Comparison of ENCODE assay signal across 8 cellular contexts in the genomic region with DNA sequence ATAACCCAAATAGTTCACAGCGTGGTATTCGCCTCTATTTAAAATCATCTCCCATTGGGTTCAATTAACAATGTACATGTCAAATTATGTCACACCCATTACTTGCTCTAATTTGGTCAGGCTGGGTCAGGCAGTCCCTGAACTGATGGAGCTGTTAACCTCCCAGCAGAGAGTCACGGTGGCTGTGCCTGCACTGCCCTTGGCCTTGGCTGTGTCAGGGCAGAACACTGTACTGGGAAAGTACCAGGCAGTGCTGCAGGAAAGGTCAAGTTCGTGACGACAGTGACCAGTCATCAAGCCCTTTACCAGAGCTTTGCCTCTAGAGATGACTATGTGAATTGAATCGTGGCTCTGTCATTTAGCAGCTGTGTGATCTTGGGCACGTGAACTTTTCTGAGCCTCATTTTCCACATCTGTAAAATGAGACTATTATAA.
DNase-seq lines count a peak whose midpoint lies in the region; ATAC-seq and TF ChIP-seq lines count a peak whose summit lies in the region.

No MANE protein-coding gene starts in this region.

- no peaks in the 10 kb centered on the region for H3K36me3 Mint-ChIP-seq in activated CD8-positive, alpha-beta T cell treated with anti-CD3 and anti-CD28 coated beads for 36 hours (ENCODE audit: low read depth)

- peak overlapping the region; percentile 81 for H3K27ac Mint-ChIP-seq in activated CD8-positive, alpha-beta T cell treated with anti-CD3 and anti-CD28 coated beads for 36 hours

- no peak for TF ChIP-seq CTCF in activated CD8-positive, alpha-beta T cell treated with anti-CD3 and anti-CD28 coated beads for 36 hours (IDR thresholded peaks at IDR 0.05)

- CTCF ChIA-PET in activated CD8-positive, alpha-beta T cell treated with anti-CD3 and anti-CD28 coated beads for 36 hours (lab: Charles Lee): interaction anchor here (0.7 to 2.1 kb wide), 3 partner anchors 111 to 128 kb away, joined by 3 to 9 read pairs (median 3); no protein-coding TSS in a partner anchor

- intact Hi-C loops in activated CD8-positive, alpha-beta T cell treated with anti-CD3 and anti-CD28 coated beads for 36 hours (cut with micrococcal nuclease): no loop called here

- H3K27me3 Mint-ChIP-seq in activated CD8-positive, alpha-beta T cell treated with anti-CD3 and anti-CD28 coated beads for 36 hours: no peaks in the 10 kb centered on the region

- DNase-seq in stimulated activated naive CD4-positive, alpha-beta T cell treated with Interleukin-2 at 50 U/mL for 16 hours (lab: John Stamatoyannopoulos, UW): peak; percentile 23
- DNase-seq in stimulated activated naive CD4-positive, alpha-beta T cell (lab: John Stamatoyannopoulos, UW): no peak
- DNase-seq in activated CD8-positive, alpha-beta T cell treated with anti-CD3 and anti-CD28 coated beads for 36 hours: peak; percentile 80
- DNase-seq in myocyte (ENCODE audit: low read depth) (peak; percentile 76), NCI-H748 (lab: John Stamatoyannopoulos, UW; ENCODE audit: unreplicated experiment) (no peak), COR-L47 (lab: John Stamatoyannopoulos, UW) (no peak), GOT3 (lab: John Stamatoyannopoulos, UW) (no peak)

- POLR2A ChIA-PET in activated CD8-positive, alpha-beta T cell treated with anti-CD3 and anti-CD28 coated beads for 36 hours (lab: Charles Lee): interaction anchor here (0.6 to 6.2 kb wide), 11 partner anchors 8 to 130 kb away, joined by 3 to 38 read pairs (median 5); a partner anchor contains a TSS

- H3K4me1 Mint-ChIP-seq in activated CD8-positive, alpha-beta T cell treated with anti-CD3 and anti-CD28 coated beads for 36 hours (ENCODE audit: low read depth): peaks cover 26% of the 10 kb centered on the region

- no peaks in the 10 kb centered on the region for H3K9me3 Mint-ChIP-seq in activated CD8-positive, alpha-beta T cell treated with anti-CD3 and anti-CD28 coated beads for 36 hours

- ATAC-seq in HG02973 (IDR thresholded peaks at IDR 0.05; ENCODE audit: unreplicated experiment): peak; percentile 92
- ATAC-seq in activated CD8-positive, alpha-beta T cell treated with anti-CD3 and anti-CD28 coated beads for 36 hours: peak; percentile 96

- H3K4me3 Mint-ChIP-seq in activated CD8-positive, alpha-beta T cell treated with anti-CD3 and anti-CD28 coated beads for 36 hours: peak overlapping the region; percentile 56

Comparison
In these comparisons a context has a peak if more than half of its experiments do, and no peak if none do; other contexts are left out.
1. DNase-seq: peak in stimulated activated naive CD4-positive, alpha-beta T cell treated with Interleukin-2 at 50 U/mL for 16 hours (single experiment), activated CD8-positive, alpha-beta T cell treated with anti-CD3 and anti-CD28 coated beads for 36 hours (single experiment) and myocyte (single experiment); none in stimulated activated naive CD4-positive, alpha-beta T cell (0 of 6), NCI-H748 (single experiment), COR-L47 (single experiment) and GOT3 (single experiment).